18 cellular contexts compared by ENCODE assay signal in the genomic region with DNA sequence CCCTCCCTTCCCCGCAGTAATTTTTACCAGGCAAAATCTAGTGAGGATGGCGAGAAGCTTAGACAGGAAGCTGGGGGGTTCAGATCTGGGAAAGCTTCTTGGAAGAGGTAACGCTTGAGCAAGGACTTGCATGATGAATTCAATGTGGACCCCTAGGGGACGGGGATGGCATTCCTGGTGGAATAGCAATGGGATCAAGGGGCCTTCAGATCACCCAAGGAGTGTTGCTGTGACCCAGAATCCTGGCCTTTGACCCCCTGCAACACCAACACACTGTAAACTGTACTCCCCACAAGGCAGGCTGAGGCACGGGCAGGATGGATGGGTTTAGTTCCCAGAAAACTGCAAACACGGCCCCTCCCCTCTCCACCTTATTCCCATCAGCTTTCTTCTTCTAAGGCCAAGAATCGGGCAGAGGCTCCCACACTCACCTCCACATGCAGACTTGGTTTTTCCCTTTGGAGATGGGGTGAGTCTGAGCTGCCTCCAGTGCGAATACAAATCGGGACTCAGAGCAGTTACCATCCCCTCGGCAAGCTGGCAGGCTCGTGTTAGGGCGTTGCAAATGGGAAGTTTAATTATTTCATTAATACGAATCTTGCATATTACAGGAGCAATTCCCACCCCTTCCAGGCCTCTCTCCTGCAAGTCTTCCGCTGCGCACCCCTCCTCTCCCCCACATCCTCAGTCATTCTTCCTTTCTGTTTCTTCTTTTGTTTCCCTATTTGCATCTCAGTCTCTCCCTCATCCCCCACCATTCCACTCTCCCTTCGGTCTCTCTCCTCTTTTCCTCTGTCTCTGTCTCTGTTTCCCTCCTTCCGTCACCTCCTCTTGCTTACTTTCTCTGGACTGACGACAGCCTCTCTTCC. TPM values are rescaled to one million over a fixed set of nuclear protein-coding genes. Genes with fewer than 3 reads are reported as not detected.
"Had no signal": no experiment of that assay in that cellular context is flagged by ENCODE, and none has a peak within 500 bp of the region (broad histone marks: within the 10 kb centered on the region; RNA-seq: fewer than 3 reads in every experiment).

No MANE protein-coding gene starts in this region.

- H3K4me3 ChIP-seq: esophagus squamous epithelium, psoas muscle, right lobe of liver, suprapubic skin, upper lobe of right lung had no signal

- H3K36me3 ChIP-seq: brain microvascular endothelial cell, esophagus squamous epithelium, right lobe of liver, suprapubic skin, upper lobe of right lung had no signal

- H3K27ac ChIP-seq: brain microvascular endothelial cell, esophagus squamous epithelium, psoas muscle, right lobe of liver, suprapubic skin, upper lobe of right lung had no signal

- H3K9me3 ChIP-seq: psoas muscle, right lobe of liver, upper lobe of right lung had no signal

- H3K4me3 Mint-ChIP-seq: activated naive CD8-positive, alpha-beta T cell had no signal

- ATAC-seq: activated CD4-positive, CD25-positive, alpha-beta regulatory T cell treated with anti-CD3 and anti-CD28 coated beads, Interleukin-2, amount 50 U/mL, for 24 hours; left ventricle myocardium superior; psoas muscle; upper lobe of right lung had no signal

- H3K27ac Mint-ChIP-seq: activated naive CD8-positive, alpha-beta T cell had no signal

- H3K27me3 ChIP-seq: brain microvascular endothelial cell, dorsolateral prefrontal cortex, right lobe of liver had no signal

- FAIRE-seq: keratinocyte had no signal

- H3K4me1 ChIP-seq: esophagus squamous epithelium, psoas muscle, right lobe of liver, suprapubic skin, upper lobe of right lung had no signal

- DNase-seq: activated CD4-positive, alpha-beta T cell treated with anti-CD3 and anti-CD28 coated beads, Interleukin-2, amount 50 U/mL, for 4 hours; activated effector memory CD4-positive, alpha-beta T cell treated with anti-CD3 and anti-CD28 coated beads, Interleukin-2, amount 50 U/mL, for 16 hours; activated T-cell treated with anti-CD3 and anti-CD28 coated beads, Interleukin-2, amount 50 U/mL, for 1 hour; brain microvascular endothelial cell; esophagus squamous epithelium; foreskin fibroblast; left ventricle myocardium superior; mesenchymal stem cell; psoas muscle; stimulated activated CD4-positive, alpha-beta T cell treated with anti-CD3 and anti-CD28 coated beads, Interleukin-2, amount 100 ng/mL, for 24 hours; stimulated activated naive CD4-positive, alpha-beta T cell treated with Interleukin-2 at 50 U/mL for 16 hours; upper lobe of right lung had no signal

RNA-seq across cellular contexts. Expression of a gene that starts 20.2 kb away (rescaled TPM):
- total RNA-seq: suprapubic skin, upper lobe of right lung had no signal
- polyA plus RNA-seq: keratinocyte had no signal
